Comparison of ENCODE assay signal across 29 cellular contexts in genomic region chr1:84450916-84451315, GRCh38. TPM values are rescaled to one million over a fixed set of nuclear protein-coding genes. Genes with fewer than 3 reads are reported as not detected.
DNase-seq lines count a peak whose midpoint lies in the region; ATAC-seq, FAIRE-seq and TF ChIP-seq lines count a peak whose summit lies in the region.
"Had no signal": no experiment of that assay in that cellular context is flagged by ENCODE, and none has a peak within 500 bp of the region (broad histone marks: within the 10 kb centered on the region; RNA-seq: fewer than 3 reads in every experiment).

No MANE protein-coding gene starts in this region.

- DNase-seq in mammary epithelial cell = peak; percentile 6
- DNase-seq in MCF 10A (ENCODE audit: unreplicated experiment) = no peak
- DNase-seq in PC-3 = peak; percentile 18
- DNase-seq in fibroblast of mammary gland (ENCODE audit: low read depth) = peak; percentile 14
- DNase-seq in activated T-cell treated with anti-CD3 and anti-CD28 coated beads, Interleukin-2, amount 50 U/mL, for 48 hours = no peak
- no peak for DNase-seq in ureter (ENCODE audit: low spot score)
- no peak for DNase-seq in GM12891 (ENCODE audit: insufficient read length, low spot score)
- no peak for DNase-seq in HUDEP-2 (lab: John Stamatoyannopoulos, UW; ENCODE audit: unreplicated experiment in 76 of 76)
- DNase-seq: activated CD4-positive, alpha-beta T cell treated with anti-CD3 and anti-CD28 coated beads, Interleukin-2, amount 50 U/mL, for 4 hours; activated CD8-positive, alpha-beta memory T cell treated with anti-CD3 and anti-CD28 coated beads, Interleukin-2, amount 50 U/mL, for 48 hours; activated gamma-delta T cell treated with Interleukin-2 at 50 U/mL for 16 hours; BE2C; Caco-2; cortex of kidney; DND-41; heart left ventricle; left colon; natural killer cell; NCI-H1417 treated with DMSO at 0.1 percent for 48 hours; retina; stimulated activated CD4-positive, alpha-beta T cell treated with anti-CD3 and anti-CD28 coated beads, Interleukin-2, amount 100 ng/mL, for 48 hours; stimulated activated naive CD4-positive, alpha-beta T cell treated with Interleukin-2 at 50 U/mL for 16 hours had no signal

- peaks cover 5% of the 10 kb centered on the region for H3K9me3 Mint-ChIP-seq in MCF 10A (ENCODE audit: unreplicated experiment)
- H3K9me3 Mint-ChIP-seq: natural killer cell had no signal

- no peak overlapping the region for H3K27ac Mint-ChIP-seq in MCF 10A (ENCODE audit: low read depth, unreplicated experiment)
- H3K27ac Mint-ChIP-seq: natural killer cell had no signal

- H3K27me3 ChIP-seq in mammary epithelial cell (ENCODE audit: insufficient read depth, low read length) = no peaks in the 10 kb centered on the region
- no peaks in the 10 kb centered on the region for H3K27me3 ChIP-seq in PC-3 (ENCODE audit: low read length)
- H3K27me3 ChIP-seq: BE2C had no signal

- H3K4me1 ChIP-seq in mammary epithelial cell (ENCODE audit: insufficient read depth, low read length) (no peaks in the 10 kb centered on the region), PC-3 (ENCODE audit: insufficient read depth, low read length) (no peaks in the 10 kb centered on the region)
- H3K4me1 ChIP-seq: BE2C, Caco-2, heart left ventricle had no signal

- H3K9me3 ChIP-seq in mammary epithelial cell (replicated peaks; ENCODE audit: insufficient read depth, low read length) = no peaks in the 10 kb centered on the region
- no peaks in the 10 kb centered on the region for H3K9me3 ChIP-seq in PC-3 (ENCODE audit: low read length)
- H3K9me3 ChIP-seq: BE2C, Caco-2 had no signal

- intact Hi-C loops in mammary epithelial cell (cut with micrococcal nuclease) = no loop called here
- intact Hi-C loops in MCF 10A (cut with micrococcal nuclease) = no loop called here
- intact Hi-C loops in PC-3 (cut with micrococcal nuclease) = no loop called here

- H3K79me2 ChIP-seq in mammary epithelial cell (ENCODE audit: insufficient read depth, low read length) (no peaks in the 10 kb centered on the region), PC-3 (ENCODE audit: low read length) (no peaks in the 10 kb centered on the region)

- H3K36me3 Mint-ChIP-seq in MCF 10A (ENCODE audit: insufficient read depth, unreplicated experiment) = no peaks in the 10 kb centered on the region
- H3K36me3 Mint-ChIP-seq: natural killer cell had no signal

- H3K4me3 ChIP-seq in mammary epithelial cell (replicated peaks in 1 of 3; ENCODE audit: insufficient read depth in 1 of 3, low read depth in 2 of 3, low read length in 3 of 3) = no peak overlapping the region
- no peak overlapping the region for H3K4me3 ChIP-seq in PC-3 (ENCODE audit: low read length)
- no peak overlapping the region for H3K4me3 ChIP-seq in fibroblast of mammary gland (ENCODE audit: control insufficient read depth, low read depth, low read length)
- H3K4me3 ChIP-seq: cardiac muscle cell, heart left ventricle had no signal

- no peak overlapping the region for H3K9ac ChIP-seq in mammary epithelial cell (ENCODE audit: insufficient read depth, low read length)
- H3K9ac ChIP-seq in PC-3 (ENCODE audit: low read length) = no peak overlapping the region

- H4K20me1 ChIP-seq in mammary epithelial cell (ENCODE audit: insufficient read depth, low read length) = no peaks in the 10 kb centered on the region
- no peaks in the 10 kb centered on the region for H4K20me1 ChIP-seq in PC-3 (ENCODE audit: low read length)

- H3K9me2 ChIP-seq in PC-3 (replicated peaks; ENCODE audit: low read length) = no peaks in the 10 kb centered on the region

- POLR2A ChIA-PET in MCF 10A (lab: Yijun Ruan, JAX) = no interaction called here
- POLR2A ChIA-PET in PC-3 (lab: Charles Lee; ENCODE audit: unreplicated experiment) = no interaction called here

- no peak for FAIRE-seq in GM12891 (lab: Jason Lieb, UNC)
- FAIRE-seq: A204.1, HepG2 had no signal

- no peak for TF ChIP-seq POLR2A in GM12891 (IDR thresholded peaks at IDR 0.05; ENCODE audit: low read depth, low read length)

- H2AFZ ChIP-seq in mammary epithelial cell (ENCODE audit: low read depth, low read length) (no peak overlapping the region), PC-3 (ENCODE audit: low read length) (no peak overlapping the region)

- in situ Hi-C loops in mammary epithelial cell (cut with MboI; ENCODE audit: low sequenced_read_pairs in 2 of 2) = no loop called here

- dilution Hi-C loops in mammary epithelial cell (cut with HindIII; ENCODE audit: low sequenced_read_pairs) = no loop called here

- no peaks in the 10 kb centered on the region for H3F3A ChIP-seq in PC-3 (ENCODE audit: low read length, unreplicated experiment)

- no peak overlapping the region for H3K4me3 Mint-ChIP-seq in MCF 10A (ENCODE audit: unreplicated experiment)
- H3K4me3 Mint-ChIP-seq: natural killer cell had no signal

- no peaks in the 10 kb centered on the region for H3K27me3 Mint-ChIP-seq in MCF 10A (ENCODE audit: insufficient read depth, unreplicated experiment)

- no peaks in the 10 kb centered on the region for H3K4me1 Mint-ChIP-seq in MCF 10A (ENCODE audit: insufficient read depth, unreplicated experiment)
- H3K4me1 Mint-ChIP-seq: natural killer cell had no signal

- WGBS in mammary epithelial cell (ENCODE audit: low coverage, missing lambda C conversion rate) = 78% methylated on average over 2 of the region's 2 CpGs

- H3K36me3 ChIP-seq in mammary epithelial cell (ENCODE audit: insufficient read depth, low read length) (no peaks in the 10 kb centered on the region), PC-3 (ENCODE audit: low read depth, low read length) (no peaks in the 10 kb centered on the region)
- H3K36me3 ChIP-seq: BE2C, cardiac muscle cell, heart left ventricle had no signal

- TF ChIP-seq CTCF in mammary epithelial cell (conservative IDR thresholded peaks at IDR 0.05 in 1 of 2, IDR thresholded peaks at IDR 0.05 in 1 of 2; ENCODE audit: extremely low read depth in 1 of 2, insufficient read depth in 1 of 2, low read depth in 1 of 2, low read length in 2 of 2) (no peak), MCF 10A (IDR thresholded peaks at IDR 0.05; ENCODE audit: unreplicated experiment) (no peak), PC-3 (conservative IDR thresholded peaks at IDR 0.05; ENCODE audit: low read depth, low read length) (no peak), fibroblast of mammary gland (conservative IDR thresholded peaks at IDR 0.05; ENCODE audit: control insufficient read depth, insufficient read depth, low read depth, low read length) (no peak)

- H3K4me2 ChIP-seq in mammary epithelial cell (ENCODE audit: insufficient read depth, low read depth, low read length) = no peak overlapping the region
- H3K4me2 ChIP-seq in PC-3 (ENCODE audit: low read length) = no peak overlapping the region

- BruUV-seq in mammary epithelial cell (replicated peaks; lab: Mats Ljungman, UMichigan) = no TSS peak
- no TSS peak for BruUV-seq in MCF 10A (replicated peaks; lab: Mats Ljungman, UMichigan)
- BruUV-seq in PC-3 (replicated peaks; lab: Mats Ljungman, UMichigan) = no TSS peak

- ATAC-seq in PC-3 = 0 out of 2 replicates have a peak, but pooled peaks have one; percentile 15
- ATAC-seq: heart left ventricle, HepG2, left colon, natural killer cell had no signal

- H3K27ac ChIP-seq in mammary epithelial cell (ENCODE audit: insufficient read depth, low read depth, low read length) (no peak overlapping the region), PC-3 (ENCODE audit: low read length) (no peak overlapping the region)
- H3K27ac ChIP-seq: cardiac muscle cell, heart left ventricle, VCaP had no signal

- CTCF ChIA-PET in mammary epithelial cell (lab: Charles Lee; ENCODE audit: low non-redundant PET) = no interaction called here
- CTCF ChIA-PET in MCF 10A (lab: Yijun Ruan, JAX) = interaction anchor here (0.6 to 0.7 kb wide), 2 partner anchors 15 to 256 kb away, joined by 4 to 6 read pairs; no protein-coding TSS in a partner anchor
- CTCF ChIA-PET in PC-3 (lab: Charles Lee) = no interaction called here

TF ChIP-seq in GM12891, 5 proteins besides CTCF, POLR2A, EP300 and RAD21:
- TF ChIP-seq SPI1 (IDR thresholded peaks at IDR 0.05; ENCODE audit: low read depth, low read length) (no peak), POLR2AphosphoS5 (IDR thresholded peaks at IDR 0.05; ENCODE audit: low read depth, low read length) (no peak), POU2F2 (IDR thresholded peaks at IDR 0.05; ENCODE audit: low read depth, low read length) (no peak), TAF1 (IDR thresholded peaks at IDR 0.05; ENCODE audit: low read depth, low read length) (no peak)

RNA-seq across cellular contexts. Expression of gene RPF1, which starts 28.1 kb away (rescaled TPM):
- 10 to 100 TPM; 22.0 to 37.3 TPM for total RNA-seq in mammary epithelial cell
- 27.4 TPM for polyA plus RNA-seq in mammary epithelial cell
- 27.8 TPM for polyA minus RNA-seq in mammary epithelial cell
- 36.0 and 43.1 TPM in 2 replicates for total RNA-seq in MCF 10A (2022)
- 83.0 and 85.8 TPM in 2 replicates for total RNA-seq in PC-3 (2014; rRNA removed)
- total RNA-seq in ureter = 32.2 TPM
- 34.3 TPM for polyA plus RNA-seq in GM12891 (2012; ENCODE audit: low read depth, missing spikeins)

RNA-seq across cellular contexts. Expression of gene DNASE2B, which starts 52.6 kb away (rescaled TPM):
- total RNA-seq in mammary epithelial cell (not detected), MCF 10A (2022) (not detected in 2 replicates), PC-3 (2014; rRNA removed) (not detected in 2 replicates), ureter (0.34 TPM)
- polyA plus RNA-seq in mammary epithelial cell = not detected
- polyA minus RNA-seq in mammary epithelial cell = not detected
- polyA plus RNA-seq in GM12891 (2012; ENCODE audit: low read depth, missing spikeins) = not detected
- total RNA-seq: Caco-2; cardiac muscle cell; HepG2; natural killer cell; NCI-H460; osteocyte; T-helper 1 cell treated with Interleukin-12 subunit alpha and Interleukin-12 subunit beta and Interleukin-4 antibody, amounts not matched to agents 30 ng/mL and 1 ng/mL, for 36 hours had no signal
- polyA plus RNA-seq: cardiac muscle cell, HepG2 had no signal

RNA-seq across cellular contexts. Expression of gene SPATA1, which starts 55.3 kb away (rescaled TPM):
- total RNA-seq in mammary epithelial cell (1 to 10 TPM in 1 of 2 donors, under 1 TPM in 1; 0.33 to 1.4 TPM), MCF 10A (2022) (1.0 and 1.2 TPM in 2 replicates), PC-3 (2014; rRNA removed) (2.9 TPM in 1 of 2 replicates, not detected in the other), ureter (0.96 TPM)
- polyA plus RNA-seq in mammary epithelial cell = not detected
- polyA minus RNA-seq in mammary epithelial cell = not detected
- polyA plus RNA-seq in GM12891 (2012; ENCODE audit: low read depth, missing spikeins) = 1.9 TPM

RNA-seq across cellular contexts. Expression of gene GNG5, which starts 55.5 kb away (rescaled TPM):
- total RNA-seq in mammary epithelial cell (100 to 1,000 TPM in 1 of 2 donors, 10 to 100 TPM in 1; 20.5 to 115 TPM), MCF 10A (2022) (121 and 122 TPM in 2 replicates), PC-3 (2014; rRNA removed) (39.9 and 49.9 TPM in 2 replicates), ureter (105 TPM)
- polyA plus RNA-seq in mammary epithelial cell = 88.9 TPM
- polyA minus RNA-seq in mammary epithelial cell = 54.9 TPM
- 230 TPM for polyA plus RNA-seq in GM12891 (2012; ENCODE audit: low read depth, missing spikeins)

Comparison
In these comparisons a context has a peak if more than half of its experiments do, and no peak if none do; other contexts are left out.
1. DNase-seq: peak in mammary epithelial cell (single experiment), PC-3 (single experiment) and fibroblast of mammary gland (single experiment); none in MCF 10A (single experiment), activated T-cell treated with anti-CD3 and anti-CD28 coated beads, Interleukin-2, amount 50 U/mL, for 48 hours (0 of 2), ureter (single experiment), GM12891 (single experiment) and HUDEP-2 (0 of 76).